In genomic region chr4:7654550-7655266, GRCh38 we compare ENCODE assay signal across 23 cellular contexts.
DNase-seq lines count a peak whose midpoint lies in the region; ATAC-seq and TF ChIP-seq lines count a peak whose summit lies in the region.
"Had no signal": no experiment of that assay in that cellular context is flagged by ENCODE, and none has a peak within 500 bp of the region (broad histone marks: within the 10 kb centered on the region; RNA-seq: fewer than 3 reads in every experiment).

No MANE protein-coding gene starts in this region.

- H3K36me3 ChIP-seq in cardiac muscle cell: no peaks in the 10 kb centered on the region
- H3K36me3 ChIP-seq: breast epithelium, SJSA1 had no signal

- no peak for TF ChIP-seq CTCF in cardiac muscle cell (IDR thresholded peaks at IDR 0.05; ENCODE audit: low read depth, low read length)
- no peak for TF ChIP-seq CTCF in mesothelial cell of epicardium (IDR thresholded peaks at IDR 0.05; ENCODE audit: unreplicated experiment)
- no peak for TF ChIP-seq CTCF in type B pancreatic cell (conservative IDR thresholded peaks at IDR 0.05)

- H3K27ac Mint-ChIP-seq in effector memory CD8-positive, alpha-beta T cell: peak overlapping the region; percentile 92 to 97
- peak overlapping the region; percentile 77 for H3K27ac Mint-ChIP-seq in mesothelial cell of epicardium
- H3K27ac Mint-ChIP-seq in type B pancreatic cell: peak overlapping the region; percentile 90
- H3K27ac Mint-ChIP-seq: activated naive CD8-positive, alpha-beta T cell treated with anti-CD3 and anti-CD28 coated beads, Interleukin-2, amount 50 U/mL, for 24 hours; activated T-helper 2 cell treated with anti-CD3 and anti-CD28 coated beads, Interferon-gamma antibody, Interleukin-2, Interleukin-4, amounts not matched to agents 10 μg/mL and 5 μg/mL and 100 μg/mL, durations not matched to agents 14 hours and 24 hours and 36 hours; T-helper 1 cell treated with Interleukin-12 subunit alpha and Interleukin-12 subunit beta and Interleukin-4 antibody, amounts not matched to agents 30 μg/mL and 1 μg/mL, for 36 hours had no signal

- intact Hi-C loops in cardiac septum (cut with DNase I): no loop called here

- peak in 1 of 2 donors; percentile 12 for DNase-seq in cardiac muscle cell (ENCODE audit: low read depth in 1 of 2, low spot score in 1 of 2)
- DNase-seq in cardiac septum (ENCODE audit: low spot score): no peak
- DNase-seq in effector memory CD8-positive, alpha-beta T cell: no peak
- no peak for DNase-seq in mesothelial cell of epicardium (ENCODE audit: low spot score in 2 of 2, unreplicated experiment in 2 of 2)
- no peak for DNase-seq in type B pancreatic cell (ENCODE audit: extremely low spot score, unreplicated experiment)
- no peak for DNase-seq in activated CD8-positive, alpha-beta memory T cell treated with anti-CD3 and anti-CD28 coated beads for 24 hours
- DNase-seq: activated CD4-positive, alpha-beta T cell treated with anti-CD3 and anti-CD28 coated beads for 48 hours; activated CD8-positive, alpha-beta memory T cell treated with anti-CD3 and anti-CD28 coated beads, Interleukin-2, amount 50 U/mL, for 4 hours; activated naive CD8-positive, alpha-beta T cell treated with anti-CD3 and anti-CD28 coated beads, Interleukin-2, amount 50 U/mL, for 24 hours; foreskin melanocyte; Karpas-422; NCI-H1092; NCI-H1930; NCI-H446; occipital lobe; PC-9; stimulated activated CD8-positive, alpha-beta memory T cell treated with anti-CD3 and anti-CD28 coated beads, Interleukin-4, amount 100 ng/mL, for 48 hours had no signal

- peaks cover 16% of the 10 kb centered on the region for H3K4me1 ChIP-seq in cardiac muscle cell (ENCODE audit: low read depth)
- H3K4me1 ChIP-seq: breast epithelium had no signal

- H3K27me3 ChIP-seq in cardiac muscle cell: no peaks in the 10 kb centered on the region

- H3K9me3 ChIP-seq in cardiac muscle cell (ENCODE audit: low read depth): no peaks in the 10 kb centered on the region
- H3K9me3 ChIP-seq: breast epithelium, SJSA1 had no signal

- H3K9me3 Mint-ChIP-seq in effector memory CD8-positive, alpha-beta T cell: no peaks in the 10 kb centered on the region
- H3K9me3 Mint-ChIP-seq in mesothelial cell of epicardium (no peaks in the 10 kb centered on the region), type B pancreatic cell (no peaks in the 10 kb centered on the region)
- H3K9me3 Mint-ChIP-seq: activated naive CD8-positive, alpha-beta T cell treated with anti-CD3 and anti-CD28 coated beads, Interleukin-2, amount 50 U/mL, for 24 hours; activated T-helper 2 cell treated with anti-CD3 and anti-CD28 coated beads, Interferon-gamma antibody, Interleukin-2, Interleukin-4, amounts not matched to agents 10 μg/mL and 5 μg/mL and 100 μg/mL, durations not matched to agents 14 hours and 24 hours and 36 hours; T-helper 1 cell treated with Interleukin-12 subunit alpha and Interleukin-12 subunit beta and Interleukin-4 antibody, amounts not matched to agents 30 μg/mL and 1 μg/mL, for 36 hours had no signal

- peak overlapping the region; percentile 44 to 47 for H3K4me3 Mint-ChIP-seq in effector memory CD8-positive, alpha-beta T cell
- no peak overlapping the region for H3K4me3 Mint-ChIP-seq in mesothelial cell of epicardium
- H3K4me3 Mint-ChIP-seq in type B pancreatic cell: peak overlapping the region; percentile 69
- H3K4me3 Mint-ChIP-seq: activated naive CD8-positive, alpha-beta T cell treated with anti-CD3 and anti-CD28 coated beads, Interleukin-2, amount 50 U/mL, for 24 hours; T-helper 1 cell treated with Interleukin-12 subunit alpha and Interleukin-12 subunit beta and Interleukin-4 antibody, amounts not matched to agents 30 μg/mL and 1 μg/mL, for 36 hours had no signal

- peak overlapping the region; percentile 40 for H3K27ac ChIP-seq in cardiac muscle cell
- H3K27ac ChIP-seq: PC-9, SJSA1 had no signal

- no peak for ATAC-seq in effector memory CD8-positive, alpha-beta T cell (replicated peaks)
- ATAC-seq in GM21825 (IDR thresholded peaks at IDR 0.05; ENCODE audit: unreplicated experiment) (no peak), HG03565 (IDR thresholded peaks at IDR 0.05; ENCODE audit: unreplicated experiment) (no peak)
- ATAC-seq: activated naive CD8-positive, alpha-beta T cell treated with anti-CD3 and anti-CD28 coated beads, Interleukin-2, amount 50 U/mL, for 24 hours had no signal

- H3K4me1 Mint-ChIP-seq in effector memory CD8-positive, alpha-beta T cell (ENCODE audit: low read depth in 2 of 2): peaks cover 37 to 47% of the 10 kb centered on the region in 2 donors
- H3K4me1 Mint-ChIP-seq in mesothelial cell of epicardium (peaks cover 25% of the 10 kb centered on the region), type B pancreatic cell (ENCODE audit: unreplicated experiment) (peaks cover 38% of the 10 kb centered on the region)

- no peaks in the 10 kb centered on the region for H3K27me3 Mint-ChIP-seq in effector memory CD8-positive, alpha-beta T cell
- H3K27me3 Mint-ChIP-seq in mesothelial cell of epicardium (ENCODE audit: low read depth) (peaks cover 2% of the 10 kb centered on the region), type B pancreatic cell (peaks cover 6% of the 10 kb centered on the region)

- no peak overlapping the region for H3K4me3 ChIP-seq in cardiac muscle cell
- H3K4me3 ChIP-seq: PC-9, SJSA1 had no signal

- H3K36me3 Mint-ChIP-seq in effector memory CD8-positive, alpha-beta T cell (ENCODE audit: insufficient read depth): peaks cover 6% of the 10 kb centered on the region
- H3K36me3 Mint-ChIP-seq in mesothelial cell of epicardium: no peaks in the 10 kb centered on the region
- H3K36me3 Mint-ChIP-seq in type B pancreatic cell: no peaks in the 10 kb centered on the region
